ENCODE assay signal across 8 cellular contexts in genomic region chr7:123797673-123798526, GRCh38. TPM values are rescaled to one million over a fixed set of nuclear protein-coding genes. Genes with fewer than 3 reads are reported as not detected.
A peak's percentile ranks its signal among the peaks of the same experiment; 100 is the strongest.
DNase-seq lines count a peak whose midpoint lies in the region; ATAC-seq and TF ChIP-seq lines count a peak whose summit lies in the region.

No MANE protein-coding gene starts in this region.

- ATAC-seq in lung (ENCODE audit: insufficient read depth, low FRiP score) (peak; percentile 93), GM21825 (IDR thresholded peaks at IDR 0.05; ENCODE audit: unreplicated experiment) (no peak), GM21360 (IDR thresholded peaks at IDR 0.05; ENCODE audit: unreplicated experiment) (no peak)

- H3K4me1 ChIP-seq in lung (ENCODE audit: control insufficient read depth in 2 of 2, insufficient read depth in 2 of 2, low read length in 2 of 2) = peaks cover 0 to 2% of the 10 kb centered on the region in 2 donors

- WGBS in lung, 2 donors = 50 to 54% methylated on average over 2 of the region's 2 CpGs

- H3K4me3 ChIP-seq in HL-60 (replicated peaks; ENCODE audit: insufficient read depth, low read length) = no peak overlapping the region
- no peak overlapping the region for H3K4me3 ChIP-seq in coronary artery
- no peak overlapping the region for H3K4me3 ChIP-seq in lung

- H3K27me3 ChIP-seq in HL-60 (ENCODE audit: insufficient read depth, poor library complexity, severe bottlenecking) (peaks cover 2% of the 10 kb centered on the region), lung (ENCODE audit: control insufficient read depth, insufficient read depth) (no peaks in the 10 kb centered on the region)

- DNase-seq in DMS79 (lab: John Stamatoyannopoulos, UW) = peak; percentile 1
- peak; percentile 3 to 7 for DNase-seq in HL-60 (ENCODE audit: low read depth in 1 of 2, low spot score in 1 of 2)
- DNase-seq in NCI-H748 treated with DMSO at 0.1 percent for 48 hours (lab: John Stamatoyannopoulos, UW) = peak; percentile 88
- DNase-seq in coronary artery (ENCODE audit: low spot score) = no peak
- DNase-seq in lung (ENCODE audit: low spot score) = peak; percentile 31
- no peak for DNase-seq in activated CD8-positive, alpha-beta memory T cell treated with anti-CD3 and anti-CD28 coated beads for 24 hours

- no peaks in the 10 kb centered on the region for H3K36me3 ChIP-seq in lung (ENCODE audit: control insufficient read depth in 2 of 2, insufficient read depth in 2 of 2, low read length in 2 of 2)

- TF ChIP-seq CTCF in HL-60 (IDR thresholded peaks at IDR 0.05; ENCODE audit: insufficient read depth, low read length) = no peak
- peak; percentile 33 for TF ChIP-seq CTCF in coronary artery (IDR thresholded peaks at IDR 0.05)
- peak; percentile 25 for TF ChIP-seq CTCF in lung (IDR thresholded peaks at IDR 0.05; ENCODE audit: control extremely low read depth, extremely low read depth)

- no peaks in the 10 kb centered on the region for H3K9me3 ChIP-seq in lung (ENCODE audit: control insufficient read depth in 2 of 2, insufficient read depth in 1 of 2, low read length in 1 of 2)

- no peak overlapping the region for H3K27ac ChIP-seq in HL-60 (replicated peaks)
- H3K27ac ChIP-seq in coronary artery = no peak overlapping the region
- peak overlapping the region in 1 of 2 donors; percentile 30 for H3K27ac ChIP-seq in lung (ENCODE audit: low read depth in 1 of 2, low read length in 1 of 2)

RNA-seq across cellular contexts. Expression of gene HYAL4, which starts 47.1 kb away (rescaled TPM):
- total RNA-seq in lung = under 1 TPM in 1 of 2 donors, not detected in 1; 0.74 TPM
- under 1 TPM in 1 of 2 donors, not detected in 1; 0.07 TPM for polyA plus RNA-seq in lung

RNA-seq across cellular contexts. Expression of gene WASL, which starts 49.1 kb away (rescaled TPM):
- total RNA-seq in lung = 10 to 100 TPM; 28.3 to 52.7 TPM
- polyA plus RNA-seq in lung = 10 to 100 TPM; 11.8 to 16.0 TPM

Comparison
In these comparisons a context has a peak if more than half of its experiments do, and no peak if none do; other contexts are left out.
1. DNase-seq: peak in DMS79 (single experiment), HL-60 (2 of 2), NCI-H748 treated with DMSO at 0.1 percent for 48 hours (single experiment) and lung (single experiment); none in coronary artery (single experiment) and activated CD8-positive, alpha-beta memory T cell treated with anti-CD3 and anti-CD28 coated beads for 24 hours (single experiment).